Comparison of ENCODE assay signal across 17 cellular contexts in the genomic region with DNA sequence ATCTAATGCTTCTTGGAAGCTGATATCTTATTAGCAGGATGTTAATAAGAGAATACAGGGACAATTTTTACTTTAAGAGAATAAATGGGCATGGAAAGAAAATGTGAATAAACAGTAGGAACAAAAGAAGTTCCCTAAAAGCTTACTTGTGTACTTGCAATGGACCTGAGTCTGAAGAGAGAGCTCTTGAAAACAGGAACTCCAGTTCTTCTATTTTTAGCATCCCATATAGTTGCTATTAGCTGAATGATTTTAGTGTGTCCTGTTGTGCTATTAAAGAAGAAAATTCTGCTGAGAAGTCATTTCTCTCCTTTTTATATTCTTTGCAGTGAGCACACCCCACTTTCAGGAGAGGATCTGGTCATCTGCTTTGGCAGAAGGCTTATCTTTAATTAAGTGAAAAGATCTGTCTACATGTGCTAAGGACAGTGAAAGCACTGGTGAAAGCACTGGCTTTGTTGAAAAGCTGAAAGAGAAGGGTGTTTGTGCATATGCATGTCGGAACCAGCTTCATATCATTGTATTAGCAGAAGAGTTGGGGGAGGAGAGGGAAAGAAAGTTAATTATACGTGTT. TPM values are rescaled to one million over a fixed set of nuclear protein-coding genes. Genes with fewer than 3 reads are reported as not detected.
DNase-seq lines count a peak whose midpoint lies in the region; ATAC-seq and TF ChIP-seq lines count a peak whose summit lies in the region.
"Had no signal": no experiment of that assay in that cellular context is flagged by ENCODE, and none has a peak within 500 bp of the region (broad histone marks: within the 10 kb centered on the region; RNA-seq: fewer than 3 reads in every experiment).

No MANE protein-coding gene starts in this region.

- H3K4me3 ChIP-seq in heart right ventricle (peak overlapping the region in 1 of 10 donors; percentile 8), thyroid gland (replicated peaks in 1 of 3) (no peak overlapping the region), Caco-2 (ENCODE audit: low read depth, low read length) (no peak overlapping the region)
- H3K4me3 ChIP-seq: HAP-1 had no signal

- ATAC-seq in heart right ventricle (peak in 3 of 8 donors; percentile 35 to 44 (median 36)), HG02938 (IDR thresholded peaks at IDR 0.05; ENCODE audit: unreplicated experiment) (no peak)
- ATAC-seq: stimulated activated naive CD8-positive, alpha-beta T cell treated with anti-CD3 and anti-CD28 coated beads, Interleukin-15, amount 100 ng/mL, for 72 hours had no signal

- no peak overlapping the region for H3K4me3 Mint-ChIP-seq in Caco-2 (ENCODE audit: unreplicated experiment)
- H3K4me3 Mint-ChIP-seq: activated naive CD4-positive, alpha-beta T cell treated with anti-CD3 and anti-CD28 coated beads, Interleukin-2, amount 10 ng/mL, durations not matched to agents 7 days and 5 days; natural killer cell; stimulated activated naive CD8-positive, alpha-beta T cell treated with anti-CD3 and anti-CD28 coated beads, Interleukin-15, amount 100 ng/mL, for 72 hours had no signal

- H3K27me3 ChIP-seq in heart right ventricle (no peaks in the 10 kb centered on the region), thyroid gland (no peaks in the 10 kb centered on the region), Caco-2 (replicated peaks; ENCODE audit: control insufficient read depth, insufficient read depth, low read length) (no peaks in the 10 kb centered on the region)

- H3K9me3 Mint-ChIP-seq in Caco-2 (ENCODE audit: unreplicated experiment), result no peaks in the 10 kb centered on the region
- H3K9me3 Mint-ChIP-seq: activated naive CD4-positive, alpha-beta T cell treated with anti-CD3 and anti-CD28 coated beads, Interleukin-2, amount 10 ng/mL, durations not matched to agents 7 days and 5 days; natural killer cell; stimulated activated naive CD8-positive, alpha-beta T cell treated with anti-CD3 and anti-CD28 coated beads, Interleukin-15, amount 100 ng/mL, for 72 hours had no signal

- no peaks in the 10 kb centered on the region for H3K27me3 Mint-ChIP-seq in Caco-2 (ENCODE audit: insufficient read depth, unreplicated experiment)

- peaks cover 31% of the 10 kb centered on the region for H3K4me1 Mint-ChIP-seq in Caco-2 (ENCODE audit: low read depth, unreplicated experiment)
- H3K4me1 Mint-ChIP-seq: natural killer cell; stimulated activated naive CD8-positive, alpha-beta T cell treated with anti-CD3 and anti-CD28 coated beads, Interleukin-15, amount 100 ng/mL, for 72 hours had no signal

- DNase-seq in DMS 273 (lab: John Stamatoyannopoulos, UW; ENCODE audit: unreplicated experiment) (peak; percentile 30), DMS 273 treated with DMSO at 0.1 percent for 48 hours (lab: John Stamatoyannopoulos, UW) (no peak), SK-MEL-5 (ENCODE audit: low read depth, low spot score) (peak; percentile 61), heart right ventricle (no peak), thyroid gland (no peak), Caco-2 (no peak)
- no peak for DNase-seq in stimulated activated CD4-positive, alpha-beta T cell treated with anti-CD3 and anti-CD28 coated beads, Interleukin-4, amount 100 ng/mL, for 4 hours
- DNase-seq: activated CD4-positive, CD25-positive, alpha-beta regulatory T cell; activated naive CD4-positive, alpha-beta T cell treated with anti-CD3 and anti-CD28 coated beads, Interleukin-2, amount 10 ng/mL, durations not matched to agents 7 days and 5 days; kidney glomerular epithelial cell; natural killer cell; NCI-H510A; SHP77; stimulated activated naive CD8-positive, alpha-beta T cell treated with anti-CD3 and anti-CD28 coated beads, Interleukin-15, amount 100 ng/mL, for 72 hours had no signal

- H3K36me3 Mint-ChIP-seq in Caco-2 (ENCODE audit: insufficient read depth, unreplicated experiment), result peaks cover 56% of the 10 kb centered on the region
- H3K36me3 Mint-ChIP-seq: activated naive CD4-positive, alpha-beta T cell treated with anti-CD3 and anti-CD28 coated beads, Interleukin-2, amount 10 ng/mL, durations not matched to agents 7 days and 5 days; natural killer cell had no signal

- no peak for TF ChIP-seq POLR2A in thyroid gland (IDR thresholded peaks at IDR 0.05)

- H3K4me1 ChIP-seq in heart right ventricle (peaks cover 7 to 98% (median 82%) of the 10 kb centered on the region in 9 donors), thyroid gland (peaks cover 42 to 46% of the 10 kb centered on the region in 2 donors), Caco-2 (peaks cover 35% of the 10 kb centered on the region)

- TF ChIP-seq CTCF in heart right ventricle (IDR thresholded peaks at IDR 0.05) (no peak), thyroid gland (IDR thresholded peaks at IDR 0.05) (no peak), Caco-2 (IDR thresholded peaks at IDR 0.05; ENCODE audit: insufficient read depth in 1 of 2, low read depth in 1 of 2, low read length in 1 of 2, severe bottlenecking in 1 of 2, unreplicated experiment in 1 of 2) (no peak)

- in situ Hi-C loops in SK-MEL-5 (cut with HindIII; ENCODE audit: low pct_unique_long_range_greater_than_20kb, low sequenced_read_pairs), result no loop called here

- intact Hi-C loops in heart right ventricle (cut with DNase I) (loop anchor here in 1 of 10 donors (5.0 kb wide), 1 partner anchor 69 kb away; no protein-coding TSS in a partner anchor), thyroid gland (cut with DNase I) (no loop called here), Caco-2 (cut with micrococcal nuclease; ENCODE audit: unreplicated experiment) (no loop called here)

- H3K27ac Mint-ChIP-seq in Caco-2 (ENCODE audit: unreplicated experiment), result no peak overlapping the region
- H3K27ac Mint-ChIP-seq: activated naive CD4-positive, alpha-beta T cell treated with anti-CD3 and anti-CD28 coated beads, Interleukin-2, amount 10 ng/mL, durations not matched to agents 7 days and 5 days; natural killer cell; stimulated activated naive CD8-positive, alpha-beta T cell treated with anti-CD3 and anti-CD28 coated beads, Interleukin-15, amount 100 ng/mL, for 72 hours had no signal

- no TSS peak for BruUV-seq in Caco-2 (replicated peaks; lab: Mats Ljungman, UMichigan)

- POLR2A ChIA-PET in Caco-2 (lab: Charles Lee), result no interaction called here

- H3K36me3 ChIP-seq in heart right ventricle (peaks cover 0 to 14% (median 0%) of the 10 kb centered on the region in 9 donors), thyroid gland (no peaks in the 10 kb centered on the region), Caco-2 (ENCODE audit: control insufficient read depth, insufficient read depth, low read length) (no peaks in the 10 kb centered on the region; the same call in none of the 2 replicates)
- H3K36me3 ChIP-seq: HAP-1 had no signal

- 20 to 51% methylated on average over 2 of the region's 2 CpGs for WGBS in heart right ventricle, 2 donors
- 62 to 67% methylated on average over 2 of the region's 2 CpGs for WGBS in thyroid gland, 2 donors

- CTCF ChIA-PET in Caco-2 (lab: Charles Lee), result no interaction called here

- H3K27ac ChIP-seq in heart right ventricle (peak overlapping the region in 7 of 10 donors; percentile 50 to 77 (median 69)), thyroid gland (peak overlapping the region; percentile 47 to 83 (median 69))
- H3K27ac ChIP-seq: 22Rv1 had no signal

- H3K9me3 ChIP-seq in heart right ventricle, result no peaks in the 10 kb centered on the region
- no peaks in the 10 kb centered on the region for H3K9me3 ChIP-seq in thyroid gland
- H3K9me3 ChIP-seq in Caco-2, result no peaks in the 10 kb centered on the region
- H3K9me3 ChIP-seq: HAP-1 had no signal

RNA-seq across cellular contexts. Expression of a gene that starts 1.4 kb away (rescaled TPM):
- 254 and 271 TPM in 2 replicates for total RNA-seq in SK-MEL-5 (2014; rRNA removed; shearing (Covaris generic))
- 125 and 141 TPM in 2 replicates for polyA plus RNA-seq in SK-MEL-5 (2015; cell fraction: cytosol; rRNA removed)
- polyA plus RNA-seq in SK-MEL-5 (2015; cell fraction: nucleus; rRNA removed), result 284 and 324 TPM in 2 replicates
- total RNA-seq in heart right ventricle (10 to 100 TPM; 27.3 to 92.9 (median 62.6) TPM), thyroid gland (10 to 100 TPM in 2 of 4 donors, 1 to 10 TPM in 2; 7.4 to 14.5 (median 9.9) TPM), Caco-2 (2022) (59.7 and 67.2 TPM in 2 replicates)
- polyA plus RNA-seq in heart right ventricle, result 10 to 100 TPM; 44.6 to 50.8 TPM

Comparison
In these comparisons a context has a peak if more than half of its experiments do, and no peak if none do; other contexts are left out.
1. DNase-seq: peak in DMS 273 (single experiment) and SK-MEL-5 (single experiment); none in DMS 273 treated with DMSO at 0.1 percent for 48 hours (single experiment), heart right ventricle (0 of 2), thyroid gland (0 of 2), Caco-2 (0 of 2) and stimulated activated CD4-positive, alpha-beta T cell treated with anti-CD3 and anti-CD28 coated beads, Interleukin-4, amount 100 ng/mL, for 4 hours (0 of 2).